In genomic region chrX:140355922-140356321, GRCh38 we compare ENCODE assay signal across 6 cellular contexts.
"Had no signal": no experiment of that assay in that cellular context is flagged by ENCODE, and none has a peak within 500 bp of the region (broad histone marks: within the 10 kb centered on the region; RNA-seq: fewer than 3 reads in every experiment).

No MANE protein-coding gene starts in this region.

- DNase-seq: H9, HCEC 1CT, IMR-90, KG1 had no signal

- H3K4me3 ChIP-seq: GM23338, K562 had no signal

- H3K9me3 Mint-ChIP-seq: GM23338 had no signal

- H3K27ac Mint-ChIP-seq: GM23338, H9 had no signal

- ATAC-seq: GM23338, K562 had no signal

- H3K4me3 Mint-ChIP-seq: GM23338, H9 had no signal
